ENCODE assay signal across 9 cellular contexts in the genomic region with DNA sequence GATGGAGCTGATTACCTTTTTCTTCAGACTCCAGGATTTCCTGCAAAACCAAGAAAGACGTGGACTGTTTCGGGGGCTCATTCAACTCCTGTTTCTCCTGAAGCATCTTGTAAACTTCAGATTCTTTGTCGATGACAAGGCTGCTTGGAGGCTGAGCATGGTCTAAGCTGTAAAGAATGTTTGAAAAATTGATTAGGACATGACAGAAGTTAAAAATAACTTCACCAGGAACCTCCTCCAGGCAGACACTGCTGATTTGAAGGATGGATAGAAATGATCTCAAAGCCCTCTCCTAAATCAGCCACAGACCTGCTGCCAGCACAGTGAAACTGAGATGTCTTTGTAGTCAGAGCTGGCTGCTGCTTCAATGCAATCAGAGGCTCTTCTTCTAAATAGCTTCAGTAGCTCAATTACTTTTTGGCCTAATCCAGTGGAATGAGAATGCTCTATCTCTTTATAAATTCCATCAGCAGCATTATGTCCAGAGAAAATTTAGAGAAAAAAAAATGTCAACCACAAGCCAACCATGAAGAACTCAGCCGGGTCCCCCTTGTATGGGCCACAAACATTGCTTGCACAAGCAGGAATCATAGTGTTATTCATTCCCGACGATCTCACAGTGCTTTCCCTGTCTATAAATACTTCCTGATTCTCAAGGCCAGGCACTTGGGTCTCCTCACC. TPM values are rescaled to one million over a fixed set of nuclear protein-coding genes. Genes with fewer than 3 reads are reported as not detected.
DNase-seq lines count a peak whose midpoint lies in the region; ATAC-seq and TF ChIP-seq lines count a peak whose summit lies in the region.
"Had no signal": no experiment of that assay in that cellular context is flagged by ENCODE, and none has a peak within 500 bp of the region (broad histone marks: within the 10 kb centered on the region; RNA-seq: fewer than 3 reads in every experiment).

No MANE protein-coding gene starts in this region.

- no peak overlapping the region for H3K18ac ChIP-seq in H9 (ENCODE audit: insufficient read length, low read depth, low read length)

- H3K36me3 Mint-ChIP-seq in H9 (ENCODE audit: insufficient read depth in 1 of 3, low read depth in 3 of 3), result peaks cover 4 to 38% (median 34%) of the 10 kb centered on the region in 3 experiments; a peak in 6 of 7 replicates
- H3K36me3 Mint-ChIP-seq in activated CD8-positive, alpha-beta memory T cell treated with anti-CD3 and anti-CD28 coated beads, Interleukin-2, amount 10 ng/mL, durations not matched to agents 7 days and 5 days, result peaks cover 2% of the 10 kb centered on the region

- CTCF ChIA-PET in activated CD8-positive, alpha-beta memory T cell treated with anti-CD3 and anti-CD28 coated beads, Interleukin-2, amount 10 ng/mL, durations not matched to agents 7 days and 5 days (lab: Charles Lee), result interaction anchor here (0.7 to 7.8 kb wide), 23 partner anchors 10 to 619 kb away, joined by 3 to 246 read pairs (median 5); partner anchors contain the start of gene PDLIM1

- no peak for ATAC-seq in activated CD8-positive, alpha-beta memory T cell treated with anti-CD3 and anti-CD28 coated beads, Interleukin-2, amount 10 ng/mL, durations not matched to agents 7 days and 5 days
- no peak for ATAC-seq in GM19023 (IDR thresholded peaks at IDR 0.05; ENCODE audit: unreplicated experiment)

- no peaks in the 10 kb centered on the region for H3K27me3 Mint-ChIP-seq in H9 (ENCODE audit: low read depth)
- H3K27me3 Mint-ChIP-seq in activated CD8-positive, alpha-beta memory T cell treated with anti-CD3 and anti-CD28 coated beads, Interleukin-2, amount 10 ng/mL, durations not matched to agents 7 days and 5 days, result peaks cover 21% of the 10 kb centered on the region

- H3K4ac ChIP-seq in H9 (ENCODE audit: low read depth, low read length), result no peak overlapping the region

- H2AFZ ChIP-seq in H9 (ENCODE audit: low read length), result no peak overlapping the region

- in situ Hi-C loops in KBM-7 (cut with MboI; ENCODE audit: low pct_unique_long_range_greater_than_20kb, low sequenced_read_pairs), result loop anchor here (10.0 to 25.0 kb wide), 2 partner anchors 117 to 635 kb away; no protein-coding TSS in a partner anchor

- TF ChIP-seq POLR2A in stomach (IDR thresholded peaks at IDR 0.05), result no peak

- H2AK5ac ChIP-seq in H9 (ENCODE audit: insufficient read length, low read length), result no peak overlapping the region

- no peak overlapping the region for H3T11ph ChIP-seq in H9 (ENCODE audit: low read length)

- H2BK15ac ChIP-seq in H9 (ENCODE audit: low read depth, low read length), result no peak overlapping the region

- H3K36me3 ChIP-seq in adipocyte (ENCODE audit: control insufficient read depth, insufficient read depth, low read length, severe bottlenecking) (peaks cover 24% of the 10 kb centered on the region), stomach (peaks cover 13 to 78% (median 46%) of the 10 kb centered on the region in 4 donors)

- H3K56ac ChIP-seq in H9 (ENCODE audit: insufficient read length, low read depth, low read length), result no peak overlapping the region

- H3K4me3 ChIP-seq in adipocyte (ENCODE audit: low read length) (no peak overlapping the region), stomach (no peak overlapping the region)

- peaks cover 37 to 41% of the 10 kb centered on the region in 2 experiments for H3K4me1 Mint-ChIP-seq in H9
- H3K4me1 Mint-ChIP-seq in activated CD8-positive, alpha-beta memory T cell treated with anti-CD3 and anti-CD28 coated beads, Interleukin-2, amount 10 ng/mL, durations not matched to agents 7 days and 5 days, result peaks cover 37% of the 10 kb centered on the region

- H3K4me3 Mint-ChIP-seq in H9, result no peak overlapping the region
- no peak overlapping the region for H3K4me3 Mint-ChIP-seq in activated CD8-positive, alpha-beta memory T cell treated with anti-CD3 and anti-CD28 coated beads, Interleukin-2, amount 10 ng/mL, durations not matched to agents 7 days and 5 days

- WGBS in H9 (ENCODE audit: extremely low coverage, insufficient read length, low lambda C conversion rate), result no CpG with 5 or more reads among the region's 6 CpGs
- WGBS in stomach, 5 donors, result 52 to 60% (median 55%) methylated on average over 6 of the region's 6 CpGs

- TF ChIP-seq EP300 in stomach (IDR thresholded peaks at IDR 0.05), result no peak

- no peak for TF ChIP-seq CTCF in H9 (conservative IDR thresholded peaks at IDR 0.05)
- no peak for TF ChIP-seq CTCF in stomach (IDR thresholded peaks at IDR 0.05)

- no peaks in the 10 kb centered on the region for H3K23me2 ChIP-seq in H9 (ENCODE audit: insufficient read length, low read depth, low read length, poor library complexity, severe bottlenecking)

- no peaks in the 10 kb centered on the region for H3K79me2 ChIP-seq in H9 (ENCODE audit: insufficient read depth, low read length)

- H2BK5ac ChIP-seq in H9 (ENCODE audit: insufficient read length, low read length), result no peak overlapping the region

- no peaks in the 10 kb centered on the region for H3K79me1 ChIP-seq in H9 (ENCODE audit: insufficient read depth, low read depth, low read length, poor library complexity, severe bottlenecking)

- H3K9me3 ChIP-seq in H9 (ENCODE audit: control insufficient read depth, low read depth, low read length) (no peaks in the 10 kb centered on the region), adipocyte (ENCODE audit: control insufficient read depth, low read length) (no peaks in the 10 kb centered on the region), stomach (no peaks in the 10 kb centered on the region)

- H4K91ac ChIP-seq in H9 (ENCODE audit: insufficient read length, low read depth, low read length), result no peak overlapping the region

- H2BK120ac ChIP-seq in H9 (ENCODE audit: low read depth, low read length, poor library complexity, severe bottlenecking), result no peak overlapping the region

- no peak overlapping the region for H3K4me2 ChIP-seq in H9 (ENCODE audit: insufficient read depth, insufficient read length, low read length)

- H3K27ac Mint-ChIP-seq in H9, result peak overlapping the region; percentile 31 to 56 (median 47); a peak in 3 of 7 replicates
- no peak overlapping the region for H3K27ac Mint-ChIP-seq in activated CD8-positive, alpha-beta memory T cell treated with anti-CD3 and anti-CD28 coated beads, Interleukin-2, amount 10 ng/mL, durations not matched to agents 7 days and 5 days

- intact Hi-C loops in stomach (cut with DNase I; ENCODE audit: low total_unique reads), result loop anchor here (5.0 kb wide), 1 partner anchor 115 kb away; no protein-coding TSS in a partner anchor

- no peak overlapping the region for H3K23ac ChIP-seq in H9 (ENCODE audit: insufficient read length, low read depth, low read length)

- H4K20me1 ChIP-seq in H9 (ENCODE audit: control insufficient read depth, insufficient read depth, insufficient read length), result no peaks in the 10 kb centered on the region

- no peak overlapping the region for H4K5ac ChIP-seq in H9 (ENCODE audit: insufficient read length, low read depth, low read length)

- H3K27me3 ChIP-seq in H9 (ENCODE audit: insufficient read depth, low read length), result no peaks in the 10 kb centered on the region
- no peaks in the 10 kb centered on the region for H3K27me3 ChIP-seq in adipocyte (replicated peaks; ENCODE audit: control insufficient read depth, insufficient read depth, low read length)
- H3K27me3 ChIP-seq in stomach, result no peaks in the 10 kb centered on the region

- no peak overlapping the region for H3K14ac ChIP-seq in H9 (ENCODE audit: insufficient read depth, low read length)

- DNase-seq in H9 (no peak), adipocyte (ENCODE audit: low read depth) (peak; percentile 75), iris pigment epithelial cell (ENCODE audit: low read depth) (peak; percentile 92), stomach (no peak), NK-92 (lab: John Stamatoyannopoulos, UW; ENCODE audit: unreplicated experiment) (no peak), KBM-7 (no peak)
- DNase-seq in activated CD8-positive, alpha-beta memory T cell treated with anti-CD3 and anti-CD28 coated beads, Interleukin-2, amount 10 ng/mL, durations not matched to agents 7 days and 5 days, result no peak
- DNase-seq: GOT3 had no signal

- no peak overlapping the region for H3K9ac ChIP-seq in H9 (ENCODE audit: extremely low read depth, insufficient read length, low read length)
- peak overlapping the region; percentile 56 for H3K9ac ChIP-seq in adipocyte (ENCODE audit: low read length)

- H3K27ac ChIP-seq in H9 (ENCODE audit: insufficient read length, low read depth, low read length) (no peak overlapping the region), stomach (peak overlapping the region in 4 of 5 donors; percentile 46 to 64 (median 52))

- H4K8ac ChIP-seq in H9 (replicated peaks; ENCODE audit: insufficient read length, low read depth, low read length), result no peak overlapping the region

- H2BK12ac ChIP-seq in H9 (ENCODE audit: insufficient read length, low read depth, low read length), result no peak overlapping the region

- no peak overlapping the region for H2BK20ac ChIP-seq in H9 (ENCODE audit: low read depth, low read length, poor library complexity, severe bottlenecking)

- peaks cover 5% of the 10 kb centered on the region; the same call in 1 of the 2 replicates for H3K4me1 ChIP-seq in H9 (ENCODE audit: insufficient read depth, low read length)
- peaks cover 24% of the 10 kb centered on the region for H3K4me1 ChIP-seq in adipocyte (ENCODE audit: control insufficient read depth, insufficient read depth, low read length)
- peaks cover 5 to 33% (median 14%) of the 10 kb centered on the region in 4 donors for H3K4me1 ChIP-seq in stomach

- no peaks in the 10 kb centered on the region; a peak in 1 of 5 replicates for H3K9me3 Mint-ChIP-seq in H9
- H3K9me3 Mint-ChIP-seq in activated CD8-positive, alpha-beta memory T cell treated with anti-CD3 and anti-CD28 coated beads, Interleukin-2, amount 10 ng/mL, durations not matched to agents 7 days and 5 days (ENCODE audit: low read depth), result no peaks in the 10 kb centered on the region

RNA-seq across cellular contexts. Expression of gene PDLIM1, which starts 43.5 kb away (rescaled TPM):
- total RNA-seq in H9 (2021) (115 and 123 TPM in 2 replicates), stomach (100 to 1,000 TPM in 2 of 5 donors, 10 to 100 TPM in 3; 41.7 to 231 (median 83.9) TPM)
- polyA plus RNA-seq in stomach, result 100 to 1,000 TPM; 168 to 289 (median 277) TPM
- total RNA-seq in activated CD8-positive, alpha-beta memory T cell treated with anti-CD3 and anti-CD28 coated beads, Interleukin-2, amount 10 ng/mL, durations not matched to agents 7 days and 5 days, result 10 to 100 TPM in 1 of 2 experiments, 1 to 10 TPM in 1; 4.8 to 22.7 TPM

RNA-seq across cellular contexts. Expression of gene ACSM6, which starts 53.3 kb away (rescaled TPM):
- total RNA-seq in H9 (2021) (0.18 TPM in 1 of 2 replicates, not detected in the other), stomach (1 to 10 TPM in 1 of 5 donors, under 1 TPM in 1, not detected in 3; 0.58 to 7.2 TPM)
- 1 to 10 TPM in 1 of 3 donors, under 1 TPM in 2; 0.13 to 7.5 (median 0.68) TPM for polyA plus RNA-seq in stomach
- not detected for total RNA-seq in activated CD8-positive, alpha-beta memory T cell treated with anti-CD3 and anti-CD28 coated beads, Interleukin-2, amount 10 ng/mL, durations not matched to agents 7 days and 5 days

Comparison
In these comparisons a context has a peak if more than half of its experiments do, and no peak if none do; other contexts are left out.
1. DNase-seq: peak in adipocyte (single experiment) and iris pigment epithelial cell (single experiment); none in H9 (single experiment), stomach (single experiment), activated CD8-positive, alpha-beta memory T cell treated with anti-CD3 and anti-CD28 coated beads, Interleukin-2, amount 10 ng/mL, durations not matched to agents 7 days and 5 days (single experiment), NK-92 (single experiment) and KBM-7 (single experiment).